ENCODE assay signal across 1 cellular context in genomic region chr17:5584383-5584951, GRCh38.
TF ChIP-seq lines count a peak whose summit lies in the region.

Gene NLRP1 (minus strand): TSS chr17:5584509. CDS start chr17:5583957, 552 bp downstream.

TF ChIP-seq in HEK293, 187 proteins besides CTCF, POLR2A, EP300 and RAD21 (continued from another document):
- no peak for TF ChIP-seq ATF2 (tag by site-specific recombination; IDR thresholded peaks at IDR 0.05; ENCODE audit: low read depth)
- TF ChIP-seq SP2 (tag by site-specific recombination; IDR thresholded peaks at IDR 0.05): 0 out of 2 replicates have a peak, but pooled peaks have one; percentile 11
- no peak for TF ChIP-seq ZBTB8A (tag by site-specific recombination; IDR thresholded peaks at IDR 0.05)
- no peak for TF ChIP-seq ZNF133 (tag by site-specific recombination; IDR thresholded peaks at IDR 0.05)
- TF ChIP-seq ZNF121 (tag by site-specific recombination; IDR thresholded peaks at IDR 0.05): no peak
- TF ChIP-seq HOXD13 (CRISPR knock-in tag; IDR thresholded peaks at IDR 0.05; ENCODE audit: borderline replicate concordance): no peak
- no peak for TF ChIP-seq KLF9 (tag by site-specific recombination; IDR thresholded peaks at IDR 0.05; ENCODE audit: low read depth)
- no peak for TF ChIP-seq ZNF530 (tag by site-specific recombination; IDR thresholded peaks at IDR 0.05; ENCODE audit: low read depth)
- TF ChIP-seq KLF17 (tag by site-specific recombination; IDR thresholded peaks at IDR 0.05): no peak
- TF ChIP-seq ZNF239 (tag by site-specific recombination; IDR thresholded peaks at IDR 0.05): no peak
- TF ChIP-seq ZNF280C (tag by site-specific recombination; IDR thresholded peaks at IDR 0.05): no peak
- TF ChIP-seq ZNF37A (tag by site-specific recombination; IDR thresholded peaks at IDR 0.05): no peak
- TF ChIP-seq ZNF354C (tag by site-specific recombination; IDR thresholded peaks at IDR 0.05; ENCODE audit: borderline replicate concordance, low read depth): no peak
- no peak for TF ChIP-seq ZNF169 (tag by site-specific recombination; IDR thresholded peaks at IDR 0.05)
- no peak for TF ChIP-seq OVOL3 (tag by site-specific recombination; IDR thresholded peaks at IDR 0.05)
- no peak for TF ChIP-seq ZNF114 (tag by site-specific recombination; IDR thresholded peaks at IDR 0.05)
